19 cellular contexts compared by ENCODE assay signal in genomic region chr7:106128846-106129245, GRCh38.
"Had no signal": no experiment of that assay in that cellular context is flagged by ENCODE, and none has a peak within 500 bp of the region (broad histone marks: within the 10 kb centered on the region; RNA-seq: fewer than 3 reads in every experiment).

No MANE protein-coding gene starts in this region.

- H3K4me3 Mint-ChIP-seq: endodermal cell; immature natural killer cell; naive thymus-derived CD8-positive, alpha-beta T cell; type B pancreatic cell had no signal

- H3K9me3 ChIP-seq: neutrophil, sigmoid colon, stomach, thyroid gland had no signal

- H3K4me1 ChIP-seq: thyroid gland had no signal

- H3K27ac Mint-ChIP-seq: endodermal cell; immature natural killer cell; naive thymus-derived CD8-positive, alpha-beta T cell; type B pancreatic cell had no signal

- ATAC-seq: foreskin keratinocyte; naive thymus-derived CD8-positive, alpha-beta T cell had no signal

- H3K36me3 ChIP-seq: neutrophil, sigmoid colon, stomach, thyroid gland had no signal

- H3K4me3 ChIP-seq: coronary artery, sigmoid colon, stomach, thyroid gland had no signal

- H3K9me3 Mint-ChIP-seq: endodermal cell; immature natural killer cell; naive thymus-derived CD8-positive, alpha-beta T cell; type B pancreatic cell had no signal

- H3K27me3 ChIP-seq: neutrophil, sigmoid colon, thyroid gland had no signal

- H3K4me1 Mint-ChIP-seq: endodermal cell had no signal

- H3K36me3 Mint-ChIP-seq: immature natural killer cell; naive thymus-derived CD8-positive, alpha-beta T cell; type B pancreatic cell had no signal

- DNase-seq: effector CD4-positive, alpha-beta T cell; endodermal cell; erythroblast; foreskin keratinocyte; immature natural killer cell; kidney; left cardiac atrium; mesendoderm; naive thymus-derived CD8-positive, alpha-beta T cell; sigmoid colon; small intestine; stimulated activated CD4-positive, alpha-beta T cell treated with anti-CD3 and anti-CD28 coated beads, Interleukin-12 subunit alpha, Interleukin-12 subunit beta, amount 100 ng/mL, for 4 hours; stimulated activated naive CD4-positive, alpha-beta T cell; stomach; substantia nigra; thyroid gland had no signal

- H3K27ac ChIP-seq: coronary artery, foreskin keratinocyte, neutrophil, stomach, thyroid gland had no signal
